ENCODE assay signal across 1 cellular context in genomic region chr4:112251044-112251632, GRCh38.
TF ChIP-seq lines count a peak whose summit lies in the region.

No MANE protein-coding gene starts in this region.

TF ChIP-seq in GM12878, 131 proteins besides CTCF, POLR2A, EP300 and RAD21:
- no peak for TF ChIP-seq NFIC (IDR thresholded peaks at IDR 0.05; ENCODE audit: low read depth, low read length)
- TF ChIP-seq ESRRA (IDR thresholded peaks at IDR 0.05; ENCODE audit: low read length): no peak
- TF ChIP-seq SPI1 (IDR thresholded peaks at IDR 0.05; ENCODE audit: borderline replicate concordance, insufficient read depth, low read depth, low read length): no peak
- TF ChIP-seq IKZF1 (conservative IDR thresholded peaks at IDR 0.05): no peak
- TF ChIP-seq YY1 (IDR thresholded peaks at IDR 0.05; ENCODE audit: low read depth, low read length): no peak
- no peak for TF ChIP-seq ZNF687 (IDR thresholded peaks at IDR 0.05)
